In genomic region chr5:92976156-92976555, GRCh38 we compare ENCODE assay signal across 25 cellular contexts.
"Had no signal": no experiment of that assay in that cellular context is flagged by ENCODE, and none has a peak within 500 bp of the region (broad histone marks: within the 10 kb centered on the region; RNA-seq: fewer than 3 reads in every experiment).

No MANE protein-coding gene starts in this region.

- H3K4me3 ChIP-seq: colonic mucosa, coronary artery, dorsolateral prefrontal cortex, esophagus muscularis mucosa, esophagus squamous epithelium, gastrocnemius medialis, gastroesophageal sphincter, heart left ventricle, heart right ventricle had no signal

- H3K27me3 ChIP-seq: colonic mucosa, dorsolateral prefrontal cortex, esophagus muscularis mucosa, esophagus squamous epithelium, foreskin keratinocyte, gastrocnemius medialis, gastroesophageal sphincter, heart left ventricle, heart right ventricle had no signal

- ATAC-seq: effector memory CD8-positive, alpha-beta T cell; esophagus mucosa; foreskin keratinocyte; gastrocnemius medialis; gastroesophageal sphincter; heart left ventricle; heart right ventricle had no signal

- H3K9me3 ChIP-seq: colonic mucosa, esophagus muscularis mucosa, esophagus squamous epithelium, gastrocnemius medialis, gastroesophageal sphincter had no signal

- H3K4me1 ChIP-seq: colonic mucosa, esophagus muscularis mucosa, esophagus squamous epithelium, foreskin keratinocyte, gastrocnemius medialis, gastroesophageal sphincter, heart left ventricle, heart right ventricle had no signal

- H3K27ac ChIP-seq: colonic mucosa, coronary artery, dorsolateral prefrontal cortex, epithelial cell of prostate, esophagus muscularis mucosa, esophagus squamous epithelium, foreskin keratinocyte, gastrocnemius medialis, gastroesophageal sphincter, heart left ventricle, heart right ventricle had no signal

- DNase-seq: colonic mucosa; cortex of kidney; dermis blood vessel endothelial cell; dorsolateral prefrontal cortex; effector CD4-positive, alpha-beta T cell; effector CD8-positive, alpha-beta T cell; effector memory CD4-positive, alpha-beta T cell; effector memory CD8-positive, alpha-beta T cell; endodermal cell; erythroblast; esophagus squamous epithelium; foreskin fibroblast; foreskin keratinocyte; foreskin melanocyte; gastrocnemius medialis; glutamatergic neuron; head of caudate nucleus; heart left ventricle; heart right ventricle had no signal

- FAIRE-seq: endothelial cell of umbilical vein had no signal

- H3K36me3 ChIP-seq: colonic mucosa, esophagus muscularis mucosa, esophagus squamous epithelium, gastrocnemius medialis, gastroesophageal sphincter, heart left ventricle, heart right ventricle had no signal
